ENCODE assay signal across 25 cellular contexts in the genomic region with DNA sequence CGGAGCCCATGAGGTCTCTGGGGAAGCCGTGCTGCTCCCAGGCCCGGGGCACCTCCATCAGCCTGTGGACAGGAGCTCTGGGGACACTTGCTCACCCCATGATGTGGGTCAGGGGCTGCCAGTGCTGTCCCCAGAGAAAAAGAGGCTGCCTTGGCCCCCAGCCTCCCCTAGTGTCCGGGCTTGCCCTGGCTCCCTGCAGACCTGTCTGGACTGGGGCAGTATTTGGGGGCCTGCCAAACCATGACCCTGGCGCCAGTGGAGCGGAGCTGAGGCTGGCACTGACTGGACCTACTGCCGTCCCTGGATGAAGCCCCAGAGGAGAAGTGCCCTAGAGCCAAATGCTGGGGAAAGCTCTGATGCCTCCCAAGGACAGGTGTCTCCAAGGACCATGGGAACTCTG. TPM values are rescaled to one million over a fixed set of nuclear protein-coding genes. Genes with fewer than 3 reads are reported as not detected.
DNase-seq lines count a peak whose midpoint lies in the region; ATAC-seq and TF ChIP-seq lines count a peak whose summit lies in the region.
"Had no signal": no experiment of that assay in that cellular context is flagged by ENCODE, and none has a peak within 500 bp of the region (broad histone marks: within the 10 kb centered on the region; RNA-seq: fewer than 3 reads in every experiment).

No MANE protein-coding gene starts in this region.

- CTCF ChIA-PET in activated CD4-positive, alpha-beta memory T cell treated with anti-CD3 and anti-CD28 coated beads, Interleukin-2, amount 10 ng/mL, durations not matched to agents 7 days and 5 days (lab: Charles Lee) = no interaction called here

- TF ChIP-seq CTCF in CD14-positive monocyte (IDR thresholded peaks at IDR 0.05) = no peak
- TF ChIP-seq CTCF in GM13976 (IDR thresholded peaks at IDR 0.05; ENCODE audit: borderline replicate concordance, control extremely low read depth, extremely low read depth, insufficient read depth, missing control alignments) = no peak

- no peaks in the 10 kb centered on the region for H3K4me1 Mint-ChIP-seq in CD14-positive monocyte
- no peaks in the 10 kb centered on the region for H3K4me1 Mint-ChIP-seq in activated CD4-positive, alpha-beta memory T cell treated with anti-CD3 and anti-CD28 coated beads, Interleukin-2, amount 10 ng/mL, durations not matched to agents 7 days and 5 days
- H3K4me1 Mint-ChIP-seq: activated naive CD8-positive, alpha-beta T cell treated with anti-CD3 and anti-CD28 coated beads, Interleukin-2, amount 50 U/mL, for 24 hours; memory B cell had no signal

- POLR2A ChIA-PET in activated CD4-positive, alpha-beta memory T cell treated with anti-CD3 and anti-CD28 coated beads, Interleukin-2, amount 10 ng/mL, durations not matched to agents 7 days and 5 days (lab: Charles Lee) = no interaction called here

- H3K9me3 Mint-ChIP-seq in CD14-positive monocyte = no peaks in the 10 kb centered on the region
- no peaks in the 10 kb centered on the region for H3K9me3 Mint-ChIP-seq in activated CD4-positive, alpha-beta memory T cell treated with anti-CD3 and anti-CD28 coated beads, Interleukin-2, amount 10 ng/mL, durations not matched to agents 7 days and 5 days
- H3K9me3 Mint-ChIP-seq: activated naive CD8-positive, alpha-beta T cell treated with anti-CD3 and anti-CD28 coated beads, Interleukin-2, amount 50 U/mL, for 24 hours; dendritic cell treated with granulocyte-macrophage colony-stimulating factor and Interleukin-4, amounts not matched to agents 40 ng/mL and 50 ng/mL, for 4 days; HFFc6; memory B cell; T-helper 2 cell treated with Interferon-gamma antibody and Interleukin-4, amounts not matched to agents 5 μg/mL and 100 μg/mL, for 36 hours had no signal

- DNase-seq in CD14-positive monocyte (ENCODE audit: low spot score) = peak; percentile 21
- DNase-seq in astrocyte of the hippocampus (ENCODE audit: low read depth, low spot score) = peak; percentile 23
- DNase-seq in left cardiac atrium = peak; percentile 53
- peak; percentile 28 for DNase-seq in occipital lobe (lab: John Stamatoyannopoulos, UW)
- no peak for DNase-seq in ecto neural progenitor cell (ENCODE audit: low spot score)
- DNase-seq in GM13976 (ENCODE audit: low spot score) = no peak
- DNase-seq in activated CD4-positive, alpha-beta memory T cell treated with anti-CD3 and anti-CD28 coated beads, Interleukin-2, amount 10 ng/mL, durations not matched to agents 7 days and 5 days = no peak
- DNase-seq: activated CD4-positive, alpha-beta T cell treated with anti-CD3 and anti-CD28 coated beads, Interleukin-2, amount 50 U/mL, for 4 hours; activated CD8-positive, alpha-beta memory T cell treated with anti-CD3 and anti-CD28 coated beads, Interleukin-2, amount 50 U/mL, for 48 hours; activated gamma-delta T cell; activated naive CD8-positive, alpha-beta T cell treated with anti-CD3 and anti-CD28 coated beads, Interleukin-2, amount 50 U/mL, for 24 hours; BE2C; Caco-2; EL; HFFc6; NCI-H1092 treated with DMSO at 0.1 percent for 48 hours; NCI-H2081 treated with DMSO at 0.1 percent for 48 hours; NCI-H524; sigmoid colon had no signal

- peak overlapping the region in 2 of 7 donors; percentile 25 to 36 for H3K27ac Mint-ChIP-seq in CD14-positive monocyte
- H3K27ac Mint-ChIP-seq in activated CD4-positive, alpha-beta memory T cell treated with anti-CD3 and anti-CD28 coated beads, Interleukin-2, amount 10 ng/mL, durations not matched to agents 7 days and 5 days = no peak overlapping the region
- H3K27ac Mint-ChIP-seq: activated naive CD8-positive, alpha-beta T cell treated with anti-CD3 and anti-CD28 coated beads, Interleukin-2, amount 50 U/mL, for 24 hours; dendritic cell treated with granulocyte-macrophage colony-stimulating factor and Interleukin-4, amounts not matched to agents 40 ng/mL and 50 ng/mL, for 4 days; HFFc6; memory B cell; T-helper 2 cell treated with Interferon-gamma antibody and Interleukin-4, amounts not matched to agents 5 μg/mL and 100 μg/mL, for 36 hours had no signal

- peaks cover 45 to 85% of the 10 kb centered on the region in 2 donors for H3K36me3 Mint-ChIP-seq in CD14-positive monocyte
- H3K36me3 Mint-ChIP-seq in activated CD4-positive, alpha-beta memory T cell treated with anti-CD3 and anti-CD28 coated beads, Interleukin-2, amount 10 ng/mL, durations not matched to agents 7 days and 5 days (ENCODE audit: low read depth) = peaks cover 26% of the 10 kb centered on the region

- ATAC-seq in left cardiac atrium (peak; percentile 56 to 75), HG02840 (IDR thresholded peaks at IDR 0.05; ENCODE audit: low FRiP score, unreplicated experiment) (no peak)
- ATAC-seq: A549; activated naive CD8-positive, alpha-beta T cell treated with anti-CD3 and anti-CD28 coated beads, Interleukin-2, amount 50 U/mL, for 24 hours; HepG2 had no signal

- intact Hi-C loops in CD14-positive monocyte (cut with micrococcal nuclease) (no loop called here), left cardiac atrium (cut with DNase I) (loop anchor here in 1 of 2 donors (10.0 kb wide), 1 partner anchor 280 kb away; no protein-coding TSS in a partner anchor)

- in situ Hi-C loops in GM13976 (cut with MboI; ENCODE audit: low sequenced_read_pairs, unreplicated experiment) = no loop called here

- H3K4me3 Mint-ChIP-seq in CD14-positive monocyte = no peak overlapping the region
- H3K4me3 Mint-ChIP-seq in activated CD4-positive, alpha-beta memory T cell treated with anti-CD3 and anti-CD28 coated beads, Interleukin-2, amount 10 ng/mL, durations not matched to agents 7 days and 5 days = no peak overlapping the region
- H3K4me3 Mint-ChIP-seq: activated naive CD8-positive, alpha-beta T cell treated with anti-CD3 and anti-CD28 coated beads, Interleukin-2, amount 50 U/mL, for 24 hours; dendritic cell treated with granulocyte-macrophage colony-stimulating factor and Interleukin-4, amounts not matched to agents 40 ng/mL and 50 ng/mL, for 4 days; HFFc6; memory B cell; T-helper 2 cell treated with Interferon-gamma antibody and Interleukin-4, amounts not matched to agents 5 μg/mL and 100 μg/mL, for 36 hours had no signal

- peaks cover 0 to 1% (median 0%) of the 10 kb centered on the region in 3 donors for H3K27me3 Mint-ChIP-seq in CD14-positive monocyte (ENCODE audit: low read depth in 3 of 3)
- no peaks in the 10 kb centered on the region for H3K27me3 Mint-ChIP-seq in activated CD4-positive, alpha-beta memory T cell treated with anti-CD3 and anti-CD28 coated beads, Interleukin-2, amount 10 ng/mL, durations not matched to agents 7 days and 5 days
- H3K27me3 Mint-ChIP-seq: activated naive CD8-positive, alpha-beta T cell treated with anti-CD3 and anti-CD28 coated beads, Interleukin-2, amount 50 U/mL, for 24 hours; dendritic cell treated with granulocyte-macrophage colony-stimulating factor and Interleukin-4, amounts not matched to agents 40 ng/mL and 50 ng/mL, for 4 days; memory B cell had no signal

RNA-seq across cellular contexts. Expression of gene ELAVL1, which starts 30.4 kb away (rescaled TPM):
- 10 to 100 TPM; 30.7 to 31.1 TPM for polyA plus RNA-seq in CD14-positive monocyte
- total RNA-seq in left cardiac atrium (10 to 100 TPM; 51.6 to 68.3 TPM), occipital lobe (16.2 TPM)
- total RNA-seq in activated CD4-positive, alpha-beta memory T cell treated with anti-CD3 and anti-CD28 coated beads, Interleukin-2, amount 10 ng/mL, durations not matched to agents 7 days and 5 days = 100 to 1,000 TPM in 1 of 2 experiments, 10 to 100 TPM in 1; 93.6 to 102 TPM

RNA-seq across cellular contexts. Expression of gene TIMM44, which starts 31.6 kb away (rescaled TPM):
- 10 to 100 TPM in 1 of 2 donors, 1 to 10 TPM in 1; 9.5 to 10.4 TPM for polyA plus RNA-seq in CD14-positive monocyte
- total RNA-seq in left cardiac atrium (10 to 100 TPM; 70.6 to 73.8 TPM), occipital lobe (20.9 TPM)
- total RNA-seq in activated CD4-positive, alpha-beta memory T cell treated with anti-CD3 and anti-CD28 coated beads, Interleukin-2, amount 10 ng/mL, durations not matched to agents 7 days and 5 days = 10 to 100 TPM; 48.4 to 50.9 TPM

RNA-seq across cellular contexts. Expression of gene CTXN1, which starts 49.1 kb away (rescaled TPM):
- polyA plus RNA-seq in CD14-positive monocyte = not detected
- total RNA-seq in left cardiac atrium (under 1 TPM; 0.91 to 0.97 TPM), occipital lobe (15.4 TPM)
- not detected for total RNA-seq in activated CD4-positive, alpha-beta memory T cell treated with anti-CD3 and anti-CD28 coated beads, Interleukin-2, amount 10 ng/mL, durations not matched to agents 7 days and 5 days
- polyA plus RNA-seq: HepG2 had no signal

RNA-seq across cellular contexts. Expression of gene SNAPC2, which starts 54.9 kb away (rescaled TPM):
- polyA plus RNA-seq in CD14-positive monocyte = 10 to 100 TPM; 15.7 to 18.3 TPM
- total RNA-seq in left cardiac atrium = 10 to 100 TPM in 1 of 2 donors, 1 to 10 TPM in 1; 9.6 to 13.9 TPM
- total RNA-seq in occipital lobe = 6.2 TPM
- total RNA-seq in activated CD4-positive, alpha-beta memory T cell treated with anti-CD3 and anti-CD28 coated beads, Interleukin-2, amount 10 ng/mL, durations not matched to agents 7 days and 5 days = 10 to 100 TPM; 20.4 to 24.1 TPM

Comparison
In these comparisons a context has a peak if more than half of its experiments do, and no peak if none do; other contexts are left out.
1. DNase-seq: peak in CD14-positive monocyte (single experiment), astrocyte of the hippocampus (single experiment), left cardiac atrium (single experiment) and occipital lobe (single experiment); none in ecto neural progenitor cell (single experiment), GM13976 (single experiment) and activated CD4-positive, alpha-beta memory T cell treated with anti-CD3 and anti-CD28 coated beads, Interleukin-2, amount 10 ng/mL, durations not matched to agents 7 days and 5 days (single experiment).